ENCODE assay signal across 1 cellular context in the genomic region with DNA sequence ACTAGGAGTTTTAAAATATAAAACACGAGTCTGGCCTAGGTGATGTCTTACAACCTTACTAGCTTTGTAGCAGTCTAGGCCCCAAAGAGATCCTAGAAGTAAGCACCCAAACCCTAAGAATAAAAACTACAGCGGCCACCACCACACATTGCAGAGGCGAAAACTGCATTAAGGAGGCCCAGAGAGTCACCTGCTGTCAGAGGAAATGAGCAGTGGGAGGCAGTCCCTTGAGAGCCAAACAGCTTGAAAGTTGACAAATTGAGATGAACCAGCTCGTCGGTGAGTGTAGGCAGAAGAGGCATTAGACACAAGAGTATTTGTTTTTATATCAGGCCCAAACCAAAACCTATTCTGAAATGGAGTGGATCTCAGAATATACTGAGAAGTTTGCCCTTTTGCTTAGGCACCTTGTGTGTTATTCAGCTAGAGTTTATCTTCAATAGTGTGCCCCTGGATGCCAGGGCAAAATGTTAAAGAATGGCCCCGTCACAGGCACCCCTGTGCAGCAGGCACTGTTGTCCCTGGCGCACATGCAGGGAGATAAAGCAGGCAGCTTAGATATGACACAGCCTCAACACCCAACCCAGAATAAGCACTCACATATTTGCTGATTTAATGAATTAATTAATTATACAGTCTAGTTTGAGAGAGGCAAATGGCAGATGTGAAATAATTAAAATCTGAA.
TF ChIP-seq lines count a peak whose summit lies in the region.

No MANE protein-coding gene starts in this region.

TF ChIP-seq in HepG2, 621 proteins besides CTCF, POLR2A, EP300 and RAD21 (continued from another document):
- TF ChIP-seq ZNF660 (CRISPR knock-in tag; IDR thresholded peaks at IDR 0.05; ENCODE audit: borderline replicate concordance, low read depth) (no peak), MBNL3 (CRISPR knock-in tag; conservative IDR thresholded peaks at IDR 0.05) (no peak), ZMYM4 (CRISPR knock-in tag; IDR thresholded peaks at IDR 0.05) (no peak), ZNF382 (CRISPR knock-in tag; IDR thresholded peaks at IDR 0.05; ENCODE audit: borderline replicate concordance) (no peak), ZSCAN12 (CRISPR knock-in tag; IDR thresholded peaks at IDR 0.05) (no peak), ZBTB20 (CRISPR knock-in tag; IDR thresholded peaks at IDR 0.05; ENCODE audit: borderline replicate concordance, low read depth) (no peak), SAP130 (CRISPR knock-in tag; IDR thresholded peaks at IDR 0.05; ENCODE audit: low read depth) (no peak)
- TF ChIP-seq, protein P1, sequence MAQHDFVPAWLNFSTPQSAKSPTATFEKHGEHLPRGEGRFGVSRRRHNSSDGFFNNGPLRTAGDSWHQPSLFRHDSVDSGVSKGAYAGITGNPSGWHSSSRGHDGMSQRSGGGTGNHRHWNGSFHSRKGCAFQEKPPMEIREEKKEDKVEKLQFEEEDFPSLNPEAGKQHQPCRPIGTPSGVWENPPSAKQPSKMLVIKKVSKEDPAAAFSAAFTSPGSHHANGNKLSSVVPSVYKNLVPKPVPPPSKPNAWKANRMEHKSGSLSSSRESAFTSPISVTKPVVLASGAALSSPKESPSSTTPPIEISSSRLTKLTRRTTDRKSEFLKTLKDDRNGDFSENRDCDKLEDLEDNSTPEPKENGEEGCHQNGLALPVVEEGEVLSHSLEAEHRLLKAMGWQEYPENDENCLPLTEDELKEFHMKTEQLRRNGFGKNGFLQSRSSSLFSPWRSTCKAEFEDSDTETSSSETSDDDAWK (CRISPR knock-in tag; IDR thresholded peaks at IDR 0.05), result no peak
- TF ChIP-seq, protein P2, sequence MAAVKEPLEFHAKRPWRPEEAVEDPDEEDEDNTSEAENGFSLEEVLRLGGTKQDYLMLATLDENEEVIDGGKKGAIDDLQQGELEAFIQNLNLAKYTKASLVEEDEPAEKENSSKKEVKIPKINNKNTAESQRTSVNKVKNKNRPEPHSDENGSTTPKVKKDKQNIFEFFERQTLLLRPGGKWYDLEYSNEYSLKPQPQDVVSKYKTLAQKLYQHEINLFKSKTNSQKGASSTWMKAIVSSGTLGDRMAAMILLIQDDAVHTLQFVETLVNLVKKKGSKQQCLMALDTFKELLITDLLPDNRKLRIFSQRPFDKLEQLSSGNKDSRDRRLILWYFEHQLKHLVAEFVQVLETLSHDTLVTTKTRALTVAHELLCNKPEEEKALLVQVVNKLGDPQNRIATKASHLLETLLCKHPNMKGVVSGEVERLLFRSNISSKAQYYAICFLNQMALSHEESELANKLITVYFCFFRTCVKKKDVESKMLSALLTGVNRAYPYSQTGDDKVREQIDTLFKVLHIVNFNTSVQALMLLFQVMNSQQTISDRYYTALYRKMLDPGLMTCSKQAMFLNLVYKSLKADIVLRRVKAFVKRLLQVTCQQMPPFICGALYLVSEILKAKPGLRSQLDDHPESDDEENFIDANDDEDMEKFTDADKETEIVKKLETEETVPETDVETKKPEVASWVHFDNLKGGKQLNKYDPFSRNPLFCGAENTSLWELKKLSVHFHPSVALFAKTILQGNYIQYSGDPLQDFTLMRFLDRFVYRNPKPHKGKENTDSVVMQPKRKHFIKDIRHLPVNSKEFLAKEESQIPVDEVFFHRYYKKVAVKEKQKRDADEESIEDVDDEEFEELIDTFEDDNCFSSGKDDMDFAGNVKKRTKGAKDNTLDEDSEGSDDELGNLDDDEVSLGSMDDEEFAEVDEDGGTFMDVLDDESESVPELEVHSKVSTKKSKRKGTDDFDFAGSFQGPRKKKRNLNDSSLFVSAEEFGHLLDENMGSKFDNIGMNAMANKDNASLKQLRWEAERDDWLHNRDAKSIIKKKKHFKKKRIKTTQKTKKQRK (IDR thresholded peaks at IDR 0.05; ENCODE audit: low read length), result no peak
TF ChIP-seq in HepG2: peak in this region for 0.
